Comparison of ENCODE assay signal across 31 cellular contexts in the genomic region with DNA sequence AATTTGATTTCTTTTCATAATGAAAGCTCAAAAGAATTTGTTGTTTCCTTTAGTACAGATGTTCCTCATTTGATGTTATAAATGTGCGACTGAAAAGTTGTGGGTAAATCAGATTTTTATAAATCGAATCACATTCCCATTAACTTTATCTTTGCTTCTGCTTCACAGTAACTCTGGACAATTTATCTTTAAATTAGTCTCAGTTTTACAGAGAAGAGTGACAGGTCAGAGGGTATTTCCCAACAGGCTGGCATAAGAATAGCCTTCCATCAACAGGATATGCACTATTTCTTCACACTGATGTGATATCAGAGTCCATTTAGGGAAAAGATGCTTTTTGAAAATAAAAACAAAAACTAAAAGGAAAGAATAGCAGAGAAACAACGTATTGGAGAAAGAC.
"Had no signal": no experiment of that assay in that cellular context is flagged by ENCODE, and none has a peak within 500 bp of the region (broad histone marks: within the 10 kb centered on the region; RNA-seq: fewer than 3 reads in every experiment).

No MANE protein-coding gene starts in this region.

- ATAC-seq: activated CD8-positive, alpha-beta T cell treated with anti-CD3 and anti-CD28 coated beads for 36 hours; activated naive CD8-positive, alpha-beta T cell treated with anti-CD3 and anti-CD28 coated beads, Interleukin-2, amount 50 U/mL, for 24 hours; activated T-cell treated with anti-CD3 and anti-CD28 coated beads, Interleukin-2, amount 50 U/mL, for 4 hours; activated T-cell treated with anti-CD3 and anti-CD28 coated beads, Interleukin-2, amount 50 U/mL, for 72 hours; activated T-helper 17 cell treated with anti-CD3 and anti-CD28 coated beads, Interleukin-2, amount 50 U/mL, for 72 hours had no signal

- H3K4me1 ChIP-seq: ascending aorta had no signal

- H3K36me3 ChIP-seq: ascending aorta, cardiac muscle cell had no signal

- H3K4me3 ChIP-seq: ascending aorta, cardiac muscle cell had no signal

- H3K9me3 ChIP-seq: ascending aorta had no signal

- DNase-seq: activated B cell treated with CpG ODN at 0.5 μM for 24 hours; activated CD4-positive, alpha-beta memory T cell treated with anti-CD3 and anti-CD28 coated beads for 36 hours; activated CD4-positive, alpha-beta T cell treated with anti-CD3 and anti-CD28 coated beads for 4 hours; activated CD4-positive, alpha-beta T cell treated with anti-CD3 and anti-CD28 coated beads, Interleukin-2, amount 10 ng/mL, durations not matched to agents 24 days and 14 days; activated CD4-positive, alpha-beta T cell treated with anti-CD3 and anti-CD28 coated beads, Interleukin-2, amount 50 U/mL, for 1 hour; activated CD4-positive, alpha-beta T cell treated with anti-CD3 and anti-CD28 coated beads, Interleukin-2, amount 50 U/mL, for 4 hours; activated CD4-positive, CD25-positive, alpha-beta regulatory T cell treated with anti-CD3 and anti-CD28 coated beads, Interleukin-2, amount 50 U/mL, for 72 hours; activated CD8-positive, alpha-beta memory T cell treated with anti-CD3 and anti-CD28 coated beads, Interleukin-2, amount 50 U/mL, for 4 hours; activated CD8-positive, alpha-beta T cell treated with anti-CD3 and anti-CD28 coated beads for 36 hours; activated effector memory CD4-positive, alpha-beta T cell treated with anti-CD3 and anti-CD28 coated beads, Interleukin-2, amount 50 U/mL, for 16 hours; activated gamma-delta T cell treated with Interleukin-2 at 50 U/mL for 16 hours; activated naive CD4-positive, alpha-beta T cell treated with anti-CD3 and anti-CD28 coated beads, Interleukin-2, amount 10 ng/mL, durations not matched to agents 7 days and 5 days; activated naive CD4-positive, alpha-beta T cell treated with Interleukin-2 at 50 U/mL for 16 hours; activated naive CD8-positive, alpha-beta T cell treated with anti-CD3 and anti-CD28 coated beads, Interleukin-2, amount 10 ng/mL, durations not matched to agents 7 days and 5 days; activated naive CD8-positive, alpha-beta T cell treated with anti-CD3 and anti-CD28 coated beads, Interleukin-2, amount 50 U/mL, for 24 hours; activated T-cell treated with anti-CD3 and anti-CD28 coated beads for 4 hours; activated T-cell treated with anti-CD3 and anti-CD28 coated beads, Interleukin-2, amount 50 U/mL, for 1 hour; activated T-cell treated with anti-CD3 and anti-CD28 coated beads, Interleukin-2, amount 50 U/mL, for 4 hours; activated T-cell treated with anti-CD3 and anti-CD28 coated beads, Interleukin-2, amount 50 U/mL, for 72 hours; amygdala; anterior cingulate cortex; caudate nucleus; cerebellar nuclear complex; T-helper 2 cell; T-helper 9 cell had no signal

- FAIRE-seq: bronchial epithelial cell, TTC549 had no signal

- H3K27me3 ChIP-seq: ascending aorta, cardiac muscle cell had no signal

- H3K27ac ChIP-seq: ascending aorta, cardiac muscle cell, VCaP had no signal
